ENCODE assay signal across 11 cellular contexts in the genomic region with DNA sequence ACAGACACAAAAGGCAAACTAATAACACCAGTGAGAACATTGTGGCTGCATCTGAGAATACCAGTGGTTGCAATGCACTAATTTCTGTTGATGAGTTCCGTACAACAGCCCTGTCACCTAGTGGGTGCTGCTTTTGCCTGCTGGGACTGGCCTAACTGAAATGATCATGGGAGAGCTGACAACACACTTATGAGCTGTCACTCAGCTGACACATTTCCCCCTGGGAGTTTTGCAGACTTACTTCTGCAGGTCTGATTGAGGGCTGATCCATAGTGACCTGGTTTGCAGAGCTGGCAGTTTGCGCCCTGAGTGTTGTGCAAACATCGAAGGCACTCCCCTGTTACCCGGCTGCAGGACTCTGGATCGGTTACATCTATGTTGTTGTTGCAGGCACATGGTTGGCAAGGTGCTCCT.
DNase-seq lines count a peak whose midpoint lies in the region; ATAC-seq and TF ChIP-seq lines count a peak whose summit lies in the region.
"Had no signal": no experiment of that assay in that cellular context is flagged by ENCODE, and none has a peak within 500 bp of the region (broad histone marks: within the 10 kb centered on the region; RNA-seq: fewer than 3 reads in every experiment).

No MANE protein-coding gene starts in this region.

- ATAC-seq in GM19452 (IDR thresholded peaks at IDR 0.05; ENCODE audit: unreplicated experiment) (peak; percentile 93), HG03442 (IDR thresholded peaks at IDR 0.05; ENCODE audit: unreplicated experiment) (peak; percentile 77), esophagus mucosa (peak; percentile 82), Right ventricle myocardium inferior (no peak)
- ATAC-seq: left ventricle myocardium superior had no signal

- peak; percentile 13 for TF ChIP-seq CTCF in GM10266 (IDR thresholded peaks at IDR 0.05; ENCODE audit: control insufficient read depth, insufficient read depth, low read depth, missing control alignments)

- peak; percentile 19 for DNase-seq in GM10266 (ENCODE audit: extremely low spot score)
- no peak for DNase-seq in AG20443 (ENCODE audit: low spot score)
- no peak for DNase-seq in RPMI8226
- DNase-seq in cortex of kidney (lab: John Stamatoyannopoulos, UW) = no peak
- DNase-seq in Right ventricle myocardium inferior (ENCODE audit: missing footprints) = no peak
- DNase-seq: left ventricle myocardium superior, NCI-H1694, SK-N-SH had no signal

- intact Hi-C loops in Right ventricle myocardium inferior (cut with DNase I) = no loop called here
